ENCODE assay signal across 20 cellular contexts in the genomic region with DNA sequence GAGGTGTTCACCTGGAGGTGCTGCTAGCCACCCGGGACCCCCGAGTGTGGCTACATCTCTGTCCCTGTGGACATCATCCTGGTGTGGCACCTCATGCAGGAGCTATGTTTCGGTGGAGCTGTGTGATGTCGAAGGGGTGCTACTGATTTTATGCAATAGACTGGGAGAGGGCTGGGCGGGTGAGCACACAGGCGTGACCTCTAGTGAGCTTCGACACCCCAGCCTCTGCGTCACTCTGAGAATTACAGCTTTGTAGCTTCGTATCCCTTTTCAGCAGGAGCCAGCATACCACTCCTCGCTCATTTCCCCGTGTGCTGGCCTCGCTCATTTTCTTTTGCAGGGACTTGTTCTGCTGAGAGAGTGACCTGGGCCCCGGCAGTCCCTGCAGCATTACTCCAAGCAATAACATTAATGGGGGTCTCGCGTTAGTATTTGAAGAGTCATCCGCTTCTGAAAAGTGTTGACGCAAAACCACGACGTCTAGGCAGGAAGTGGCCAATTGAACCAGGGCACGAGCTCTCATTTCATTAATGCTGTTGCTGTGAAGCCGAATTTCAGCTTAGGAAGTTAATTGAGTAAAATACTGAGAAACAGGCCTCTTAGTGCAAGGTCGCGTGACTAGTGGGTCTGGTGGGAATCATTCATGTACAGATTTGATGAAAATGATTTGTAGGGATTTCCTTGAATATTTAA.
"Had no signal": no experiment of that assay in that cellular context is flagged by ENCODE, and none has a peak within 500 bp of the region (broad histone marks: within the 10 kb centered on the region; RNA-seq: fewer than 3 reads in every experiment).

No MANE protein-coding gene starts in this region.

- H3K27ac Mint-ChIP-seq: activated B cell treated with CpG ODN at 0.5 μM for 24 hours; activated CD4-positive, alpha-beta T cell treated with anti-CD3 and anti-CD28 coated beads for 36 hours; activated naive CD8-positive, alpha-beta T cell treated with anti-CD3 and anti-CD28 coated beads for 36 hours; stimulated activated memory B cell treated with anti-CD40 and anti-IgM and Interleukin-4, amounts not matched to agents 10 μg/mL and 1 μg/mL and 100 μg/mL, for 72 hours; type B pancreatic cell had no signal

- H3K79me2 ChIP-seq: parathyroid adenoma had no signal

- H3K4me1 ChIP-seq: parathyroid adenoma, right lobe of liver, testis had no signal

- H3K4me3 ChIP-seq: right lobe of liver, skin epidermis, testis had no signal

- H3K27ac ChIP-seq: neutrophil, parathyroid adenoma, right lobe of liver, skin epidermis, testis had no signal

- H3K27me3 Mint-ChIP-seq: stimulated activated memory B cell treated with anti-CD40 and anti-IgM and Interleukin-4, amounts not matched to agents 10 μg/mL and 1 μg/mL and 100 μg/mL, for 72 hours; type B pancreatic cell had no signal

- H3K36me3 ChIP-seq: neutrophil, right lobe of liver had no signal

- H3K27me3 ChIP-seq: right lobe of liver, testis had no signal

- H3K9me3 Mint-ChIP-seq: activated naive CD8-positive, alpha-beta T cell treated with anti-CD3 and anti-CD28 coated beads for 36 hours; type B pancreatic cell had no signal

- H3K36me3 Mint-ChIP-seq: activated naive CD8-positive, alpha-beta T cell treated with anti-CD3 and anti-CD28 coated beads for 36 hours; stimulated activated memory B cell treated with anti-CD40 and anti-IgM and Interleukin-4, amounts not matched to agents 10 μg/mL and 1 μg/mL and 100 μg/mL, for 72 hours; type B pancreatic cell had no signal

- DNase-seq: activated B cell treated with CpG ODN at 0.5 μM for 24 hours; activated CD4-positive, alpha-beta T cell treated with anti-CD3 and anti-CD28 coated beads for 36 hours; activated CD4-positive, alpha-beta T cell treated with anti-CD3 and anti-CD28 coated beads, Interleukin-2, amount 50 U/mL, for 48 hours; activated naive CD4-positive, alpha-beta T cell treated with Interleukin-2 at 50 U/mL for 16 hours; activated naive CD8-positive, alpha-beta T cell treated with anti-CD3 and anti-CD28 coated beads for 36 hours; activated T-cell treated with anti-CD3 and anti-CD28 coated beads, Interleukin-2, amount 50 U/mL, for 48 hours; central memory CD4-positive, alpha-beta T cell; effector memory CD4-positive, alpha-beta T cell; glutamatergic neuron; hypothalamus; stimulated activated CD4-positive, alpha-beta T cell treated with anti-CD3 and anti-CD28 coated beads, Interleukin-1b, Interleukin-23, amount 100 ng/mL, for 48 hours; T-helper 9 cell; testis had no signal

- H2AFZ ChIP-seq: parathyroid adenoma had no signal

- H3K4me3 Mint-ChIP-seq: activated B cell treated with CpG ODN at 0.5 μM for 24 hours; activated CD4-positive, alpha-beta T cell treated with anti-CD3 and anti-CD28 coated beads for 36 hours; activated naive CD8-positive, alpha-beta T cell treated with anti-CD3 and anti-CD28 coated beads for 36 hours; stimulated activated memory B cell treated with anti-CD40 and anti-IgM and Interleukin-4, amounts not matched to agents 10 μg/mL and 1 μg/mL and 100 μg/mL, for 72 hours; type B pancreatic cell had no signal

- ATAC-seq: activated CD4-positive, alpha-beta T cell treated with anti-CD3 and anti-CD28 coated beads for 36 hours; esophagus mucosa; right lobe of liver; stimulated activated memory B cell treated with anti-CD40 and anti-IgM and Interleukin-4, amounts not matched to agents 10 μg/mL and 1 μg/mL and 100 μg/mL, for 72 hours had no signal

- H3K4me1 Mint-ChIP-seq: activated CD4-positive, alpha-beta T cell treated with anti-CD3 and anti-CD28 coated beads for 36 hours; activated naive CD8-positive, alpha-beta T cell treated with anti-CD3 and anti-CD28 coated beads for 36 hours; stimulated activated memory B cell treated with anti-CD40 and anti-IgM and Interleukin-4, amounts not matched to agents 10 μg/mL and 1 μg/mL and 100 μg/mL, for 72 hours had no signal

- H3K9me3 ChIP-seq: neutrophil, right lobe of liver, testis had no signal

- H3K9ac ChIP-seq: parathyroid adenoma had no signal
